Comparison of ENCODE assay signal across 8 cellular contexts in genomic region chr1:63522891-63523728, GRCh38. TPM values are rescaled to one million over a fixed set of nuclear protein-coding genes. Genes with fewer than 3 reads are reported as not detected.
DNase-seq lines count a peak whose midpoint lies in the region; ATAC-seq, FAIRE-seq and TF ChIP-seq lines count a peak whose summit lies in the region.

EFCAB7 (plus strand) TSS chr1:63523525; CDS start chr1:63525573, 2,048 bp downstream.
A gene with protein sequence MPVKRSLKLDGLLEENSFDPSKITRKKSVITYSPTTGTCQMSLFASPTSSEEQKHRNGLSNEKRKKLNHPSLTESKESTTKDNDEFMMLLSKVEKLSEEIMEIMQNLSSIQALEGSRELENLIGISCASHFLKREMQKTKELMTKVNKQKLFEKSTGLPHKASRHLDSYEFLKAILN (minus strand): TSS chr1:63523225. CDS start chr1:63523133, 92 bp downstream.

- no peaks in the 10 kb centered on the region for H3K36me3 ChIP-seq in HepG2 (replicated peaks in 1 of 2; ENCODE audit: control insufficient read depth in 1 of 2, insufficient read depth in 2 of 2, low read length in 2 of 2)

- TF ChIP-seq CTCF in HepG2 (CRISPR knock-in tag; IDR thresholded peaks at IDR 0.05) = peak; percentile 19; the same call in 1 of the 2 replicates

- peak within 1 kb of the TSS; percentile 88 for H3K27ac ChIP-seq in HepG2 (ENCODE audit: extremely low read length, insufficient read depth, low read length)

- H4K20me1 ChIP-seq in HepG2 (ENCODE audit: insufficient read depth, low read length) = no peaks in the 10 kb centered on the region

- CTCF ChIA-PET in HepG2 (lab: Yijun Ruan, JAX; ENCODE audit: low intra/inter-chr PET ratio, low total read pairs) = no interaction called here

- peak within 1 kb of the TSS; percentile 74 for H3K4me2 ChIP-seq in HepG2 (ENCODE audit: low read depth, low read length)

- POLR2A ChIA-PET in HepG2 (lab: Yijun Ruan, JAX) = no interaction called here

- peaks cover 0 to 4% of the 10 kb centered on the region in 2 experiments; a peak in 1 of 5 replicates for H3K27me3 ChIP-seq in HepG2 (ENCODE audit: control insufficient read depth in 1 of 2, insufficient read depth in 2 of 2, low read length in 2 of 2)

- TF ChIP-seq RAD21 in HepG2 (CRISPR knock-in tag; IDR thresholded peaks at IDR 0.05) = peak; percentile 60

- DNase-seq in C1 segment of cervical spinal cord (lab: John Stamatoyannopoulos, UW) (peak; percentile 60 to 98 (median 90)), NCI-H526 treated with DMSO at 0.1 percent for 48 hours (lab: John Stamatoyannopoulos, UW) (peak; percentile 97), dermis blood vessel endothelial cell (peak; percentile 93), HepG2 (ENCODE audit: low spot score) (peak; percentile 94)
- DNase-seq in activated CD4-positive, alpha-beta T cell treated with anti-CD3 and anti-CD28 coated beads, Interleukin-2, amount 50 U/mL, for 4 hours = peak; percentile 73 to 74
- peak; percentile 79 to 83 for DNase-seq in stimulated activated CD4-positive, alpha-beta T cell treated with anti-CD3 and anti-CD28 coated beads, Interleukin-2, amount 100 ng/mL, for 48 hours

- ATAC-seq in GM19351 (IDR thresholded peaks at IDR 0.05; ENCODE audit: unreplicated experiment) (peak; percentile 84), HG03520 (IDR thresholded peaks at IDR 0.05; ENCODE audit: unreplicated experiment) (peak; percentile 83), HepG2 (peak; percentile 99)

- peak; percentile 53 to 71 for TF ChIP-seq POLR2A in HepG2 (IDR thresholded peaks at IDR 0.05; ENCODE audit: insufficient read depth in 1 of 2, low read depth in 2 of 2, low read length in 2 of 2)

- TF ChIP-seq EP300 in HepG2 (IDR thresholded peaks at IDR 0.05; ENCODE audit: low read depth in 2 of 2, low read length in 2 of 2) (peak in 1 of 2 experiments; percentile 64; a peak in 1 of 4 replicates), HepG2 (CRISPR knock-in tag; IDR thresholded peaks at IDR 0.05; ENCODE audit: borderline replicate concordance) (no peak)

- intact Hi-C loops in HepG2 (cut with micrococcal nuclease; ENCODE audit: unreplicated experiment) = no loop called here

- in situ Hi-C loops in HepG2 (cut with HindIII; ENCODE audit: extremely low pct_ligation_motif_present, low pct_unique_long_range_greater_than_20kb) = no loop called here

- BruUV-seq in HepG2 (replicated peaks; lab: Mats Ljungman, UMichigan) = no TSS peak

- H2AFZ ChIP-seq in HepG2 (ENCODE audit: low read length) = peak within 1 kb of the TSS; percentile 100

- FAIRE-seq in HepG2 (lab: Jason Lieb, UNC) = peak; percentile 59

- WGBS in HepG2 (ENCODE audit: low lambda C conversion rate) = under 1% methylated on average over 22 of the region's 50 CpGs

- H3K4me3 ChIP-seq in HepG2 (replicated peaks in 1 of 3; ENCODE audit: insufficient read depth in 1 of 3, low read depth in 2 of 3, low read length in 3 of 3) = peak within 1 kb of the TSS; percentile 74 to 85 (median 78)

- peaks cover 22% of the 10 kb centered on the region for H3K79me2 ChIP-seq in HepG2 (ENCODE audit: insufficient read depth, low read length)

- peaks cover 23% of the 10 kb centered on the region for H3K4me1 ChIP-seq in HepG2 (ENCODE audit: insufficient read depth, low read length)

- no peaks in the 10 kb centered on the region for H3K9me3 ChIP-seq in HepG2 (ENCODE audit: low read length)

- peak within 1 kb of the TSS; percentile 78 for H3K9ac ChIP-seq in HepG2 (ENCODE audit: insufficient read depth, low read depth, low read length)

TF ChIP-seq in HepG2, 621 proteins besides CTCF, POLR2A, EP300 and RAD21 (continues in another document):
- TF ChIP-seq, protein P1, sequence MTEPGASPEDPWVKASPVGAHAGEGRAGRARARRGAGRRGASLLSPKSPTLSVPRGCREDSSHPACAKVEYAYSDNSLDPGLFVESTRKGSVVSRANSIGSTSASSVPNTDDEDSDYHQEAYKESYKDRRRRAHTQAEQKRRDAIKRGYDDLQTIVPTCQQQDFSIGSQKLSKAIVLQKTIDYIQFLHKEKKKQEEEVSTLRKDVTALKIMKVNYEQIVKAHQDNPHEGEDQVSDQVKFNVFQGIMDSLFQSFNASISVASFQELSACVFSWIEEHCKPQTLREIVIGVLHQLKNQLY (CRISPR knock-in tag; IDR thresholded peaks at IDR 0.05) = peak; percentile 42; the same call in 1 of the 2 replicates
- TF ChIP-seq MEIS2 (CRISPR knock-in tag; IDR thresholded peaks at IDR 0.05) = peak; percentile 79; the same call in 1 of the 2 replicates

RNA-seq across cellular contexts. Expression of gene EFCAB7, which starts in this region (rescaled TPM):
- 5.1 and 5.4 TPM in 2 replicates for total RNA-seq in dermis blood vessel endothelial cell
- 5.4 and 7.6 TPM in 2 replicates for total RNA-seq in HepG2 (2016; rRNA removed; fragmentation: Illumina TruSeq; extraction: Trizol)
- 1.6 TPM in 2 replicates for total RNA-seq in HepG2 (2016; cell fraction: cytosol; rRNA removed; fragmentation: Illumina TruSeq; extraction: Trizol; ENCODE audit: low read depth)
- total RNA-seq in HepG2 (2016; cell fraction: insoluble cytoplasmic fraction; rRNA removed; fragmentation: Illumina TruSeq; extraction: Trizol) = 5.7 and 5.8 TPM in 2 replicates
- total RNA-seq in HepG2 (2016; cell fraction: membrane; rRNA removed; fragmentation: Illumina TruSeq; extraction: Trizol) = 2.0 and 2.2 TPM in 2 replicates
- 8.2 and 9.5 TPM in 2 replicates for total RNA-seq in HepG2 (2016; cell fraction: nucleus; rRNA removed; fragmentation: Illumina TruSeq; extraction: Trizol)
- 1.5 and 1.7 TPM in 2 replicates for polyA plus RNA-seq in HepG2 (2011; rRNA removed)
- 0.44 and 1.1 TPM in 2 replicates for polyA plus RNA-seq in HepG2 (2011; cell fraction: cytosol; rRNA removed)
- polyA plus RNA-seq in HepG2 (2011; cell fraction: nucleus; rRNA removed) = 1.2 and 2.0 TPM in 2 replicates
- 1.6 and 3.2 TPM in 2 replicates for polyA plus RNA-seq in HepG2 (2012)
- polyA plus RNA-seq in HepG2 (2016; cell fraction: cytosol; fragmentation: Illumina TruSeq; extraction: Trizol; ENCODE audit: low read depth) = 0.26 and 0.45 TPM in 2 replicates
- polyA plus RNA-seq in HepG2 (2016; cell fraction: insoluble cytoplasmic fraction; fragmentation: Illumina TruSeq; extraction: Trizol; ENCODE audit: low read depth) = 5.3 and 7.3 TPM in 2 replicates
- 0.61 and 0.64 TPM in 2 replicates for polyA plus RNA-seq in HepG2 (2016; cell fraction: membrane; fragmentation: Illumina TruSeq; extraction: Trizol; ENCODE audit: low read depth)
- polyA plus RNA-seq in HepG2 (2016; cell fraction: nucleus; fragmentation: Illumina TruSeq; extraction: Trizol; ENCODE audit: insufficient read depth, low read depth) = 8.0 and 9.1 TPM in 2 replicates
- polyA minus RNA-seq in HepG2 (2011; rRNA and poly(A)+ RNA removed; ENCODE audit: low replicate concordance) = 0.44 and 1.8 TPM in 2 replicates
- 0.79 and 1.5 TPM in 2 replicates for polyA minus RNA-seq in HepG2 (2011; cell fraction: cytosol; rRNA and poly(A)+ RNA removed)
- 4.7 and 7.9 TPM in 2 replicates for polyA minus RNA-seq in HepG2 (2011; cell fraction: nucleus; rRNA and poly(A)+ RNA removed)

RNA-seq across cellular contexts. Expression of the second gene that starts in this region (rescaled TPM):
- total RNA-seq in dermis blood vessel endothelial cell (9.7 and 21.0 TPM in 2 replicates), HepG2 (2016; rRNA removed; fragmentation: Illumina TruSeq; extraction: Trizol) (46.5 and 66.3 TPM in 2 replicates)
- total RNA-seq in HepG2 (2016; cell fraction: cytosol; rRNA removed; fragmentation: Illumina TruSeq; extraction: Trizol; ENCODE audit: low read depth) = 13.7 and 15.5 TPM in 2 replicates
- total RNA-seq in HepG2 (2016; cell fraction: insoluble cytoplasmic fraction; rRNA removed; fragmentation: Illumina TruSeq; extraction: Trizol) = 46.1 and 68.7 TPM in 2 replicates
- 21.5 and 26.0 TPM in 2 replicates for total RNA-seq in HepG2 (2016; cell fraction: membrane; rRNA removed; fragmentation: Illumina TruSeq; extraction: Trizol)
- 48.5 and 48.7 TPM in 2 replicates for total RNA-seq in HepG2 (2016; cell fraction: nucleus; rRNA removed; fragmentation: Illumina TruSeq; extraction: Trizol)
- 13.6 and 19.0 TPM in 2 replicates for polyA plus RNA-seq in HepG2 (2011; rRNA removed)
- 4.5 and 6.6 TPM in 2 replicates for polyA plus RNA-seq in HepG2 (2011; cell fraction: cytosol; rRNA removed)
- polyA plus RNA-seq in HepG2 (2011; cell fraction: nucleus; rRNA removed) = 7.7 and 8.5 TPM in 2 replicates
- 16.5 and 28.3 TPM in 2 replicates for polyA plus RNA-seq in HepG2 (2012)
- 11.4 and 12.1 TPM in 2 replicates for polyA plus RNA-seq in HepG2 (2016; cell fraction: cytosol; fragmentation: Illumina TruSeq; extraction: Trizol; ENCODE audit: low read depth)
- 49.2 and 53.3 TPM in 2 replicates for polyA plus RNA-seq in HepG2 (2016; cell fraction: insoluble cytoplasmic fraction; fragmentation: Illumina TruSeq; extraction: Trizol; ENCODE audit: low read depth)
- 18.0 and 19.2 TPM in 2 replicates for polyA plus RNA-seq in HepG2 (2016; cell fraction: membrane; fragmentation: Illumina TruSeq; extraction: Trizol; ENCODE audit: low read depth)
- polyA plus RNA-seq in HepG2 (2016; cell fraction: nucleus; fragmentation: Illumina TruSeq; extraction: Trizol; ENCODE audit: insufficient read depth, low read depth) = 40.4 and 43.6 TPM in 2 replicates
- 3.5 and 10.2 TPM in 2 replicates for polyA minus RNA-seq in HepG2 (2011; rRNA and poly(A)+ RNA removed; ENCODE audit: low replicate concordance)
- 1.8 and 4.3 TPM in 2 replicates for polyA minus RNA-seq in HepG2 (2011; cell fraction: cytosol; rRNA and poly(A)+ RNA removed)
- 42.3 and 45.4 TPM in 2 replicates for polyA minus RNA-seq in HepG2 (2011; cell fraction: nucleus; rRNA and poly(A)+ RNA removed)

Comparison
In these comparisons a context has a peak if more than half of its experiments do, and no peak if none do; other contexts are left out.
1. Peak in every context shown above with its lines: DNase-seq, ATAC-seq, H3K4me3 ChIP-seq and H3K27ac ChIP-seq.